Comparison of ENCODE assay signal across 16 cellular contexts in the genomic region with DNA sequence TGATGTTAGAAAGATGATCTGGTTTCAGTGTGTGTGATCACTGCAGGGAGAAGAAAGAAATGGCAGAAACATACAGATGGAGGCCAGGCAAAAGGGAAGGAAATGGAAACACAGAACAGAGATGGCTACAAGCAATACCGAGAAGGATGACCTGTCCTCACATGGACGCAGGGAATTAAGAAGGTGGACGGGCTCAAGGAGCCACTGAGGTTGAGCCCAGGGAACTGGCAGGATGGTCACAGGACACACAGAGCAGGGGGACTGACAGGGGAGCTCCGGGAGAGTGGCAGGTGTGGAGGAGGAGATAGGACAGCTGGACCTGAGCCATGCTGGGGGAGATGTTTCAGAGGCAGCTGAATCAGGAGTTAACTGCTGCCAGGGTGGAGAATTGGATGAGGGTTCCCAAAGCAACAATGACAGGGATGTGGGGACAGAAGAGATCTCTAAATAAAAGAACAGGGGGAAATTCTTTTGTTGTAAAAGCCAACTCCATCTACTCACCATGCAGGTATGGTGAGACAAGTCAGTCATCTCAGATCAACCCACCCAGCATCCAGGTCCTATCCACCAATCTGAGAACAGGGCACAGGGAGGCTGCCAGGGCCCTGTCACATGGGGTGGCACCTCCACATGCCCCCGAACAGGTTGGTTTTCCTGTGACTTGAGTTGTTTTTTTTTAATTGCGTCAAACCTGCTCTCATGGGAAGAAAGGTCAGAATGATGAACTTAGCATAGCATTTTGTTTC. TPM values are rescaled to one million over a fixed set of nuclear protein-coding genes. Genes with fewer than 3 reads are reported as not detected.
DNase-seq lines count a peak whose midpoint lies in the region; ATAC-seq lines count a peak whose summit lies in the region.
"Had no signal": no experiment of that assay in that cellular context is flagged by ENCODE, and none has a peak within 500 bp of the region (broad histone marks: within the 10 kb centered on the region; RNA-seq: fewer than 3 reads in every experiment).

No MANE protein-coding gene starts in this region.

- POLR2A ChIA-PET in T-cell (lab: Charles Lee) = interaction anchor here in 1 of 2 donors (0.6 kb wide), 1 partner anchor 43 kb away, joined by 3 read pairs; no protein-coding TSS in a partner anchor

- peaks cover 51% of the 10 kb centered on the region for H3K4me1 Mint-ChIP-seq in activated T-cell treated with anti-CD3 and anti-CD28 coated beads, Interleukin-2, amount 50 U/mL, for 24 hours (ENCODE audit: low read depth)
- peaks cover 42 to 66% (median 51%) of the 10 kb centered on the region in 3 donors for H3K4me1 Mint-ChIP-seq in T-cell
- H3K4me1 Mint-ChIP-seq in stimulated activated effector memory CD8-positive, alpha-beta T cell treated with anti-CD3 and anti-CD28 coated beads, Interleukin-12 subunit alpha, Interleukin-12 subunit beta, amount 100 ng/mL, for 72 hours = peaks cover 27% of the 10 kb centered on the region

- H3K9me3 Mint-ChIP-seq in activated T-cell treated with anti-CD3 and anti-CD28 coated beads, Interleukin-2, amount 50 U/mL, for 24 hours = no peaks in the 10 kb centered on the region
- no peaks in the 10 kb centered on the region for H3K9me3 Mint-ChIP-seq in T-cell
- no peaks in the 10 kb centered on the region for H3K9me3 Mint-ChIP-seq in stimulated activated effector memory CD8-positive, alpha-beta T cell treated with anti-CD3 and anti-CD28 coated beads, Interleukin-12 subunit alpha, Interleukin-12 subunit beta, amount 100 ng/mL, for 72 hours
- H3K9me3 Mint-ChIP-seq: mesothelial cell of epicardium had no signal

- no peak for DNase-seq in activated T-cell treated with anti-CD3 and anti-CD28 coated beads, Interleukin-2, amount 50 U/mL, for 24 hours
- DNase-seq in activated T-cell treated with anti-CD3 and anti-CD28 coated beads for 4 hours = no peak
- no peak for DNase-seq in T-cell
- DNase-seq in caudate nucleus (lab: John Stamatoyannopoulos, UW) = peak in 3 of 61 donors; percentile 7 to 36 (median 18)
- DNase-seq in stimulated activated effector memory CD8-positive, alpha-beta T cell treated with anti-CD3 and anti-CD28 coated beads, Interleukin-12 subunit alpha, Interleukin-12 subunit beta, amount 100 ng/mL, for 72 hours (ENCODE audit: low spot score in 2 of 2) = no peak
- no peak for DNase-seq in NCI-H146 treated with DMSO at 0.1 percent for 48 hours (lab: John Stamatoyannopoulos, UW; ENCODE audit: unreplicated experiment)
- DNase-seq: activated CD8-positive, alpha-beta memory T cell treated with anti-CD3 and anti-CD28 coated beads, Interleukin-2, amount 50 U/mL, for 4 hours; COR-L47; NCI-H1436; occipital lobe had no signal

- CTCF ChIA-PET in T-cell (lab: Charles Lee) = interaction anchor here in 1 of 2 donors (0.6 kb wide), 1 partner anchor 515 kb away, joined by 3 read pairs; no protein-coding TSS in a partner anchor

- peak overlapping the region; percentile 20 for H3K27ac Mint-ChIP-seq in activated T-cell treated with anti-CD3 and anti-CD28 coated beads, Interleukin-2, amount 50 U/mL, for 24 hours
- peak overlapping the region; percentile 75 to 93 for H3K27ac Mint-ChIP-seq in T-cell
- peak overlapping the region; percentile 71 for H3K27ac Mint-ChIP-seq in stimulated activated effector memory CD8-positive, alpha-beta T cell treated with anti-CD3 and anti-CD28 coated beads, Interleukin-12 subunit alpha, Interleukin-12 subunit beta, amount 100 ng/mL, for 72 hours
- H3K27ac Mint-ChIP-seq: mesothelial cell of epicardium had no signal

- H3K27me3 Mint-ChIP-seq in activated T-cell treated with anti-CD3 and anti-CD28 coated beads, Interleukin-2, amount 50 U/mL, for 24 hours = no peaks in the 10 kb centered on the region
- H3K27me3 Mint-ChIP-seq in T-cell = no peaks in the 10 kb centered on the region

- ATAC-seq in T-cell (replicated peaks in 1 of 4) = peak in 1 of 4 experiments; percentile 42
- no peak for ATAC-seq in stimulated activated effector memory CD8-positive, alpha-beta T cell treated with anti-CD3 and anti-CD28 coated beads, Interleukin-12 subunit alpha, Interleukin-12 subunit beta, amount 100 ng/mL, for 72 hours
- no peak for ATAC-seq in HG03571 (IDR thresholded peaks at IDR 0.05; ENCODE audit: unreplicated experiment)
- ATAC-seq in GM21723 (IDR thresholded peaks at IDR 0.05; ENCODE audit: unreplicated experiment) = no peak

- peaks cover 32% of the 10 kb centered on the region for H3K36me3 Mint-ChIP-seq in activated T-cell treated with anti-CD3 and anti-CD28 coated beads, Interleukin-2, amount 50 U/mL, for 24 hours (ENCODE audit: low read depth)
- H3K36me3 Mint-ChIP-seq in T-cell = peaks cover 25% of the 10 kb centered on the region
- H3K36me3 Mint-ChIP-seq in stimulated activated effector memory CD8-positive, alpha-beta T cell treated with anti-CD3 and anti-CD28 coated beads, Interleukin-12 subunit alpha, Interleukin-12 subunit beta, amount 100 ng/mL, for 72 hours = peaks cover 17% of the 10 kb centered on the region

- peak overlapping the region; percentile 44 for H3K27ac ChIP-seq in caudate nucleus (ENCODE audit: low read depth, low read length)
- H3K27ac ChIP-seq: hepatocyte, right atrium auricular region, RWPE1 had no signal

- H3K4me3 Mint-ChIP-seq in activated T-cell treated with anti-CD3 and anti-CD28 coated beads, Interleukin-2, amount 50 U/mL, for 24 hours = no peak overlapping the region
- H3K4me3 Mint-ChIP-seq in T-cell = peak overlapping the region in 1 of 3 donors; percentile 7
- no peak overlapping the region for H3K4me3 Mint-ChIP-seq in stimulated activated effector memory CD8-positive, alpha-beta T cell treated with anti-CD3 and anti-CD28 coated beads, Interleukin-12 subunit alpha, Interleukin-12 subunit beta, amount 100 ng/mL, for 72 hours
- H3K4me3 Mint-ChIP-seq: mesothelial cell of epicardium had no signal

RNA-seq across cellular contexts. Expression of gene KLHL22, which starts 26.3 kb away (rescaled TPM):
- 10 to 100 TPM; 42.0 to 57.8 (median 47.1) TPM for total RNA-seq in T-cell

RNA-seq across cellular contexts. Expression of gene SCARF2, which starts 31.7 kb away (rescaled TPM):
- 1 to 10 TPM; 1.6 to 3.1 (median 2.9) TPM for total RNA-seq in T-cell

RNA-seq across cellular contexts. Expression of gene MED15, which starts 38.1 kb away (rescaled TPM):
- total RNA-seq in T-cell = 100 to 1,000 TPM; 214 to 317 (median 262) TPM

Comparison
In these comparisons a context has a peak if more than half of its experiments do, and no peak if none do; other contexts are left out.
1. H3K27ac Mint-ChIP-seq: peak in every context shown above with its lines; median percentile 84 in T-cell; 71 in stimulated activated effector memory CD8-positive, alpha-beta T cell treated with anti-CD3 and anti-CD28 coated beads, Interleukin-12 subunit alpha, Interleukin-12 subunit beta, amount 100 ng/mL, for 72 hours; 20 in activated T-cell treated with anti-CD3 and anti-CD28 coated beads, Interleukin-2, amount 50 U/mL, for 24 hours.